Comparison of ENCODE assay signal across 8 cellular contexts in the genomic region with DNA sequence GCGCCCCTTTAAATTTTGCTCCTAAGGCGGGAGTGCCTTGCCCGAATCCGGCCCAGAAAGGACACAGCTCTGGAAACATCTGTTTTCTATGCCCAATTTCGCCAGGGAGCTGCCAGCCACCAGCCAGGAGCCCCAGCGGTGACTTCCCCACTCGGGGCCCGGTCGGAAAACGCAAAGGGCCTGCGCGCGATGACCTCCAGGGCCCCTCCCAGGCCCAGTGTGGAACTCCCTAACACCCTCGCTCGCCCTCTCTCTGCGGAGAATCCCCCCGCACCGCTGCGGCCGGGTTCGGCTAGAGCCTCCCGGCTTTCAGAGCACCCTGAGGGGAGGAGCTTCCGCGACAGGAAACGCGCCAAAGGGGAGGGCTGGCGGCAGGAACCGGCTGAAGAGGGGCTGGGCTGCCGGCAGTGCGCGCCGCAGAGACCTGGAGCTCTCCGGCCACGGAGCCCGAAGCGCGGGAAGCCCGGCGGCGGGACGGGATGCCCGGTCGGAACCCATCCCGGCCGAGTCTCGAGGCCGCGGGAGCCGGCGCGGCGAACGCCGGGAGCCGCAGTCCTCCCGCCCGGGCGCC. TPM values are rescaled to one million over a fixed set of nuclear protein-coding genes. Genes with fewer than 3 reads are reported as not detected.
DNase-seq lines count a peak whose midpoint lies in the region; ATAC-seq and TF ChIP-seq lines count a peak whose summit lies in the region.

No MANE protein-coding gene starts in this region.

- DNase-seq in CD4-positive, CD25-positive, alpha-beta regulatory T cell, result peak; percentile 77 to 91 (median 79)
- DNase-seq in NCI-H69 (lab: John Stamatoyannopoulos, UW) (peak; percentile 88), ecto neural progenitor cell (ENCODE audit: low spot score) (peak; percentile 93), lung (ENCODE audit: low spot score) (peak; percentile 89)
- peak; percentile 84 to 89 for DNase-seq in activated CD4-positive, alpha-beta T cell treated with anti-CD3 and anti-CD28 coated beads, Interleukin-2, amount 50 U/mL, for 48 hours
- DNase-seq in stimulated activated CD4-positive, alpha-beta T cell treated with anti-CD3 and anti-CD28 coated beads, TNF-alpha, amount 100 ng/mL, for 24 hours (ENCODE audit: low read depth in 3 of 3), result peak; percentile 68 to 85 (median 73)

- H3K27ac Mint-ChIP-seq in CD4-positive, CD25-positive, alpha-beta regulatory T cell, result peak overlapping the region; percentile 14 to 95 (median 86)

- peak overlapping the region; percentile 77 for H3K4me3 ChIP-seq in CD4-positive, CD25-positive, alpha-beta regulatory T cell (ENCODE audit: low read depth, low read length)
- peak overlapping the region; percentile 74 for H3K4me3 ChIP-seq in lung

- H3K27me3 ChIP-seq in CD4-positive, CD25-positive, alpha-beta regulatory T cell (ENCODE audit: control insufficient read depth, insufficient read depth, low read length), result no peaks in the 10 kb centered on the region
- no peaks in the 10 kb centered on the region for H3K27me3 ChIP-seq in lung (ENCODE audit: control insufficient read depth, insufficient read depth)

- ATAC-seq in CD4-positive, CD25-positive, alpha-beta regulatory T cell (ENCODE audit: low read depth in 2 of 2), result peak; percentile 78 to 80
- ATAC-seq in GM19372 (IDR thresholded peaks at IDR 0.05; ENCODE audit: low read depth, unreplicated experiment) (peak; percentile 72), HG03521 (IDR thresholded peaks at IDR 0.05; ENCODE audit: unreplicated experiment) (peak; percentile 77), lung (ENCODE audit: insufficient read depth, low FRiP score) (peak; percentile 97)

- H3K4me1 ChIP-seq in CD4-positive, CD25-positive, alpha-beta regulatory T cell (ENCODE audit: control insufficient read depth, insufficient read depth, low read length, poor library complexity, severe bottlenecking), result peaks cover 7% of the 10 kb centered on the region
- H3K4me1 ChIP-seq in lung (ENCODE audit: control insufficient read depth in 2 of 2, insufficient read depth in 2 of 2, low read length in 2 of 2), result no peaks in the 10 kb centered on the region

- H3K4me3 Mint-ChIP-seq in CD4-positive, CD25-positive, alpha-beta regulatory T cell, result peak overlapping the region; percentile 86 to 97 (median 96)

- 0% methylated on average over 43 to 58 of the region's 58 CpGs for WGBS in lung, 2 donors

- no peaks in the 10 kb centered on the region for H3K36me3 ChIP-seq in CD4-positive, CD25-positive, alpha-beta regulatory T cell (ENCODE audit: control insufficient read depth, insufficient read depth, low read length)
- no peaks in the 10 kb centered on the region for H3K36me3 ChIP-seq in lung (ENCODE audit: control insufficient read depth in 2 of 2, insufficient read depth in 2 of 2, low read length in 2 of 2)

- no peaks in the 10 kb centered on the region for H3K27me3 Mint-ChIP-seq in CD4-positive, CD25-positive, alpha-beta regulatory T cell

- no peaks in the 10 kb centered on the region for H3K9me3 ChIP-seq in CD4-positive, CD25-positive, alpha-beta regulatory T cell (ENCODE audit: control insufficient read depth in 2 of 2, low read length in 2 of 2)
- H3K9me3 ChIP-seq in lung (ENCODE audit: control insufficient read depth in 2 of 2, insufficient read depth in 1 of 2, low read length in 1 of 2), result no peaks in the 10 kb centered on the region

- TF ChIP-seq CTCF in lung (IDR thresholded peaks at IDR 0.05; ENCODE audit: control extremely low read depth, extremely low read depth), result no peak

- no peaks in the 10 kb centered on the region for H3K36me3 Mint-ChIP-seq in CD4-positive, CD25-positive, alpha-beta regulatory T cell

- H3K4me1 Mint-ChIP-seq in CD4-positive, CD25-positive, alpha-beta regulatory T cell, result peaks cover 3 to 40% (median 12%) of the 10 kb centered on the region in 4 donors

- no peaks in the 10 kb centered on the region for H3K9me3 Mint-ChIP-seq in CD4-positive, CD25-positive, alpha-beta regulatory T cell

- peak overlapping the region; percentile 82 for H3K27ac ChIP-seq in CD4-positive, CD25-positive, alpha-beta regulatory T cell (ENCODE audit: insufficient read depth, low read length, poor library complexity, severe bottlenecking)
- H3K27ac ChIP-seq in lung (ENCODE audit: low read depth in 1 of 2, low read length in 1 of 2), result peak overlapping the region; percentile 63 to 92

RNA-seq across cellular contexts. Expression of gene CLSPN, which starts 0.5 kb away (rescaled TPM):
- 2.9 TPM for total RNA-seq in CD4-positive, CD25-positive, alpha-beta regulatory T cell
- polyA plus RNA-seq in CD4-positive, CD25-positive, alpha-beta regulatory T cell, result under 1 TPM; 0.13 to 0.95 (median 0.29) TPM
- 1 to 10 TPM; 2.6 to 2.9 TPM for total RNA-seq in lung
- polyA plus RNA-seq in lung, result 1 to 10 TPM in 1 of 2 donors, under 1 TPM in 1; 0.85 to 1.0 TPM

RNA-seq across cellular contexts. Expression of gene AGO4, which starts 38.5 kb away (rescaled TPM):
- total RNA-seq in CD4-positive, CD25-positive, alpha-beta regulatory T cell, result 12.7 TPM
- 1 to 10 TPM; 2.4 to 4.1 (median 3.6) TPM for polyA plus RNA-seq in CD4-positive, CD25-positive, alpha-beta regulatory T cell
- total RNA-seq in lung, result 10 to 100 TPM; 18.9 to 37.3 TPM
- polyA plus RNA-seq in lung, result 10 to 100 TPM in 1 of 2 donors, 1 to 10 TPM in 1; 8.5 to 19.5 TPM

RNA-seq across cellular contexts. Expression of gene C1orf216, which starts 50.6 kb away (rescaled TPM):
- total RNA-seq in CD4-positive, CD25-positive, alpha-beta regulatory T cell, result 9.0 TPM
- 10 to 100 TPM; 12.6 to 23.9 (median 15.9) TPM for polyA plus RNA-seq in CD4-positive, CD25-positive, alpha-beta regulatory T cell
- 10 to 100 TPM in 1 of 2 donors, 1 to 10 TPM in 1; 6.8 to 11.2 TPM for total RNA-seq in lung
- 1 to 10 TPM; 5.1 to 9.8 TPM for polyA plus RNA-seq in lung

Comparison
In these comparisons a context has a peak if more than half of its experiments do, and no peak if none do; other contexts are left out.
1. Peak in every context shown above with its lines: DNase-seq, ATAC-seq, H3K4me3 ChIP-seq and H3K27ac ChIP-seq.